13 cellular contexts compared by ENCODE assay signal in the genomic region with DNA sequence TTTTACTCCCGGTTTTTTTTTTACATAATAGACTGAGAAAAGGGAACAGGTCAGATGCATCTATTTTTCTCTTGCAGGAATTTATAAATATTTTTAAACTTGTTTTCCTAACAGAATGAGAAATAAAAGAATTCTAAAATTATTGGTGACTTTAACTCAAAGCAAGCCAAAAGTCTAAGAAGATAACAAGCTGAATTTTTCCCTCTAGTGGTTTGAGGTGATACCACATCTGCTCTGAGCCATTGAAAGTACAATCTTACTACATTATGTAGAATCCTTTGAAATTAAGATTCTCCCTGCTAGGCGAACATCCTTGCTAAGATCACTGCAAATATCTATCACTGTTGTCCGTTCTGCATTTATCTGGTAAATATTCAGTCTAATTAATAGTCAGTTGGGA. TPM values are rescaled to one million over a fixed set of nuclear protein-coding genes. Genes with fewer than 3 reads are reported as not detected.
DNase-seq lines count a peak whose midpoint lies in the region; ATAC-seq, FAIRE-seq and TF ChIP-seq lines count a peak whose summit lies in the region.
"Had no signal": no experiment of that assay in that cellular context is flagged by ENCODE, and none has a peak within 500 bp of the region (broad histone marks: within the 10 kb centered on the region; RNA-seq: fewer than 3 reads in every experiment).

No MANE protein-coding gene starts in this region.

- H3K4me3 ChIP-seq in choroid plexus epithelial cell (ENCODE audit: low read depth, low read length), result no peak overlapping the region

- H3K4me1 Mint-ChIP-seq in neural crest cell, result peaks cover 4% of the 10 kb centered on the region
- H3K4me1 Mint-ChIP-seq: stimulated activated effector memory CD8-positive, alpha-beta T cell treated with anti-CD3 and anti-CD28 coated beads, Interleukin-12 subunit alpha, Interleukin-12 subunit beta, amount 100 ng/mL, for 72 hours; T-helper 17 cell had no signal

- H3K4me3 Mint-ChIP-seq in neural crest cell, result no peak overlapping the region
- H3K4me3 Mint-ChIP-seq: stimulated activated effector memory CD8-positive, alpha-beta T cell treated with anti-CD3 and anti-CD28 coated beads, Interleukin-12 subunit alpha, Interleukin-12 subunit beta, amount 100 ng/mL, for 72 hours; T-helper 17 cell had no signal

- H3K27me3 Mint-ChIP-seq in neural crest cell (ENCODE audit: low read depth), result peaks cover 11% of the 10 kb centered on the region

- ATAC-seq in HG03045 (IDR thresholded peaks at IDR 0.05; ENCODE audit: unreplicated experiment) (no peak), HG03378 (IDR thresholded peaks at IDR 0.05; ENCODE audit: unreplicated experiment) (no peak)
- ATAC-seq: stimulated activated effector memory CD8-positive, alpha-beta T cell treated with anti-CD3 and anti-CD28 coated beads, Interleukin-12 subunit alpha, Interleukin-12 subunit beta, amount 100 ng/mL, for 72 hours; T-helper 17 cell had no signal

- DNase-seq in EL, result peak; percentile 10
- DNase-seq in NAMALWA (ENCODE audit: low spot score), result peak; percentile 14
- DNase-seq in choroid plexus epithelial cell (ENCODE audit: low read depth), result peak; percentile 55
- no peak for DNase-seq in neural crest cell (ENCODE audit: low read depth, low spot score)
- no peak for DNase-seq in activated naive CD4-positive, alpha-beta T cell treated with Interleukin-2 at 50 U/mL for 16 hours
- DNase-seq in RCC 7860 (ENCODE audit: low spot score), result no peak
- DNase-seq: activated CD8-positive, alpha-beta memory T cell treated with anti-CD3 and anti-CD28 coated beads for 24 hours; kidney; NCI-H1417 treated with DMSO at 0.1 percent for 48 hours; T-helper 17 cell had no signal

- peaks cover 3% of the 10 kb centered on the region for H3K9me3 Mint-ChIP-seq in neural crest cell

- peak; percentile 64 for TF ChIP-seq CTCF in choroid plexus epithelial cell (conservative IDR thresholded peaks at IDR 0.05; ENCODE audit: low read depth, low read length)
- peak; percentile 60 for TF ChIP-seq CTCF in neural crest cell (conservative IDR thresholded peaks at IDR 0.05)

- no peaks in the 10 kb centered on the region for H3K36me3 Mint-ChIP-seq in neural crest cell (ENCODE audit: low read depth)
- H3K36me3 Mint-ChIP-seq: stimulated activated effector memory CD8-positive, alpha-beta T cell treated with anti-CD3 and anti-CD28 coated beads, Interleukin-12 subunit alpha, Interleukin-12 subunit beta, amount 100 ng/mL, for 72 hours had no signal

- no peak overlapping the region for H3K27ac Mint-ChIP-seq in neural crest cell (ENCODE audit: unreplicated experiment)
- H3K27ac Mint-ChIP-seq: stimulated activated effector memory CD8-positive, alpha-beta T cell treated with anti-CD3 and anti-CD28 coated beads, Interleukin-12 subunit alpha, Interleukin-12 subunit beta, amount 100 ng/mL, for 72 hours; T-helper 17 cell had no signal

- no peak for FAIRE-seq in RCC 7860 (lab: Jason Lieb, UNC)
- FAIRE-seq: kidney had no signal

RNA-seq across cellular contexts. Expression of a gene that starts 10.7 kb away (rescaled TPM):
- total RNA-seq in neural crest cell, result not detected in 2 replicates
- total RNA-seq: kidney, T-helper 17 cell had no signal

Comparison
In these comparisons a context has a peak if more than half of its experiments do, and no peak if none do; other contexts are left out.
1. DNase-seq: peak in EL (single experiment), NAMALWA (single experiment) and choroid plexus epithelial cell (single experiment); none in neural crest cell (single experiment), activated naive CD4-positive, alpha-beta T cell treated with Interleukin-2 at 50 U/mL for 16 hours (single experiment) and RCC 7860 (single experiment).